In genomic region chr10:106734220-106734619, GRCh38 we compare ENCODE assay signal across 27 cellular contexts.
"Had no signal": no experiment of that assay in that cellular context is flagged by ENCODE, and none has a peak within 500 bp of the region (broad histone marks: within the 10 kb centered on the region; RNA-seq: fewer than 3 reads in every experiment).

No MANE protein-coding gene starts in this region.

- H3K4me3 ChIP-seq: colonic mucosa, esophagus squamous epithelium, gastrocnemius medialis, heart right ventricle, left lung, lower lobe of right lung, mucosa of descending colon had no signal

- DNase-seq: colonic mucosa; cortex of kidney; effector CD8-positive, alpha-beta T cell; effector memory CD8-positive, alpha-beta T cell; endodermal cell; erythroblast; esophagus squamous epithelium; foreskin fibroblast; foreskin melanocyte; gastrocnemius medialis; glutamatergic neuron; head of caudate nucleus; heart right ventricle; hippocampal formation; left colon; left lung; left ventricle myocardium superior; lower lobe of right lung; mesenchymal stem cell; mucosa of descending colon; naive B cell; naive thymus-derived CD8-positive, alpha-beta T cell had no signal

- H3K9me3 ChIP-seq: colonic mucosa, esophagus squamous epithelium, gastrocnemius medialis, heart right ventricle, left lung, lower lobe of right lung, mucosa of descending colon had no signal

- H3K27ac ChIP-seq: colonic mucosa, epithelial cell of prostate, esophagus squamous epithelium, gastrocnemius medialis, heart right ventricle, left lung, lower lobe of right lung had no signal

- ATAC-seq: effector memory CD8-positive, alpha-beta T cell; esophagus mucosa; gastrocnemius medialis; heart right ventricle; left colon; left lung; left ventricle myocardium superior; lower lobe of right lung; mucosa of descending colon; naive thymus-derived CD8-positive, alpha-beta T cell had no signal

- H3K4me1 ChIP-seq: colonic mucosa, esophagus squamous epithelium, gastrocnemius medialis, heart right ventricle, left lung, lower lobe of right lung had no signal

- H3K27me3 ChIP-seq: colonic mucosa, esophagus squamous epithelium, gastrocnemius medialis, heart right ventricle, left lung had no signal

- FAIRE-seq: endometrium, islet of Langerhans, keratinocyte had no signal

- H3K36me3 ChIP-seq: colonic mucosa, esophagus squamous epithelium, gastrocnemius medialis, heart right ventricle, left lung, lower lobe of right lung had no signal
